ENCODE assay signal across 21 cellular contexts in genomic region chr4:116099596-116099995, GRCh38.
DNase-seq lines count a peak whose midpoint lies in the region; ATAC-seq, FAIRE-seq and TF ChIP-seq lines count a peak whose summit lies in the region.
"Had no signal": no experiment of that assay in that cellular context is flagged by ENCODE, and none has a peak within 500 bp of the region (broad histone marks: within the 10 kb centered on the region; RNA-seq: fewer than 3 reads in every experiment).

No MANE protein-coding gene starts in this region.

- H2BK20ac ChIP-seq in H9 (ENCODE audit: low read depth, low read length, poor library complexity, severe bottlenecking), result no peak overlapping the region

- H3K4me2 ChIP-seq in mesenchymal stem cell (ENCODE audit: low read length, poor library complexity, severe bottlenecking) (no peak overlapping the region), H9 (ENCODE audit: insufficient read depth, insufficient read length, low read length) (no peak overlapping the region)

- H2BK5ac ChIP-seq in mesenchymal stem cell (ENCODE audit: low read depth, low read length, poor library complexity, severe bottlenecking) (no peak overlapping the region), H9 (ENCODE audit: insufficient read length, low read length) (no peak overlapping the region)

- H2BK15ac ChIP-seq in mesenchymal stem cell (ENCODE audit: low read depth, poor library complexity, severe bottlenecking), result no peak overlapping the region
- no peak overlapping the region for H2BK15ac ChIP-seq in H9 (ENCODE audit: low read depth, low read length)

- H3K9me3 ChIP-seq in mesenchymal stem cell (ENCODE audit: control insufficient read depth, low read length), result peaks cover 24% of the 10 kb centered on the region
- H3K9me3 ChIP-seq in H9 (ENCODE audit: control insufficient read depth, low read depth, low read length), result peaks cover 6% of the 10 kb centered on the region
- H3K9me3 ChIP-seq: BE2C, Peyer's patch had no signal

- H3K4ac ChIP-seq in mesenchymal stem cell (ENCODE audit: low read depth in 1 of 2, low read length in 2 of 2) (no peak overlapping the region), H9 (ENCODE audit: low read depth, low read length) (no peak overlapping the region)

- FAIRE-seq in endometrium (lab: Jason Lieb, UNC), result peak; percentile 23
- FAIRE-seq: GM19239 had no signal

- no peak for TF ChIP-seq CTCF in H9 (conservative IDR thresholded peaks at IDR 0.05)

- H3K18ac ChIP-seq in mesenchymal stem cell (ENCODE audit: low read depth in 1 of 2, low read length in 2 of 2) (no peak overlapping the region), H9 (ENCODE audit: insufficient read length, low read depth, low read length) (no peak overlapping the region)

- ATAC-seq in activated CD4-positive, alpha-beta T cell treated with anti-CD3 and anti-CD28 coated beads for 36 hours, result no peak

- no peak overlapping the region for H3K56ac ChIP-seq in H9 (ENCODE audit: insufficient read length, low read depth, low read length)

- H3K9me3 Mint-ChIP-seq in H9, result peaks cover 30 to 32% of the 10 kb centered on the region in 2 experiments
- peaks cover 5% of the 10 kb centered on the region for H3K9me3 Mint-ChIP-seq in activated CD4-positive, alpha-beta T cell treated with anti-CD3 and anti-CD28 coated beads for 36 hours (ENCODE audit: low read depth)

- no peak overlapping the region for H3K4me3 Mint-ChIP-seq in H9
- H3K4me3 Mint-ChIP-seq in activated CD4-positive, alpha-beta T cell treated with anti-CD3 and anti-CD28 coated beads for 36 hours, result no peak overlapping the region
- H3K4me3 Mint-ChIP-seq: CD4-positive, CD25-positive, alpha-beta regulatory T cell had no signal

- intact Hi-C loops in activated CD4-positive, alpha-beta T cell treated with anti-CD3 and anti-CD28 coated beads for 36 hours (cut with DNase I, micrococcal nuclease), result no loop called here

- H3K27me3 ChIP-seq in mesenchymal stem cell (ENCODE audit: control insufficient read depth in 1 of 2, insufficient read depth in 1 of 2, low read length in 2 of 2), result no peaks in the 10 kb centered on the region
- no peaks in the 10 kb centered on the region for H3K27me3 ChIP-seq in H9 (ENCODE audit: insufficient read depth, low read length)
- H3K27me3 ChIP-seq: BE2C, Peyer's patch had no signal

- H3K9ac ChIP-seq in mesenchymal stem cell (ENCODE audit: low read length) (no peak overlapping the region), H9 (ENCODE audit: extremely low read depth, insufficient read length, low read length) (no peak overlapping the region)

- H3K4me1 ChIP-seq in mesenchymal stem cell (ENCODE audit: control insufficient read depth, insufficient read depth, low read depth, low read length) (no peaks in the 10 kb centered on the region), H9 (ENCODE audit: insufficient read depth, low read length) (no peaks in the 10 kb centered on the region)
- H3K4me1 ChIP-seq: BE2C, Peyer's patch had no signal

- H2AK5ac ChIP-seq in mesenchymal stem cell (ENCODE audit: low read length, severe bottlenecking), result no peak overlapping the region
- no peak overlapping the region for H2AK5ac ChIP-seq in H9 (ENCODE audit: insufficient read length, low read length)

- H2BK12ac ChIP-seq in mesenchymal stem cell (ENCODE audit: low read length in 2 of 2) (no peak overlapping the region), H9 (ENCODE audit: insufficient read length, low read depth, low read length) (no peak overlapping the region)

- CTCF ChIA-PET in activated CD4-positive, alpha-beta T cell treated with anti-CD3 and anti-CD28 coated beads for 36 hours (lab: Charles Lee), result no interaction called here

- no peak overlapping the region for H3K4me3 ChIP-seq in mesenchymal stem cell (ENCODE audit: insufficient read depth in 1 of 2, low read depth in 1 of 2, low read length in 2 of 2)
- H3K4me3 ChIP-seq: Peyer's patch, SK-N-MC had no signal

- no peaks in the 10 kb centered on the region for H3K79me2 ChIP-seq in H9 (ENCODE audit: insufficient read depth, low read length)

- H3K36me3 ChIP-seq in mesenchymal stem cell (ENCODE audit: control insufficient read depth in 1 of 2, insufficient read depth in 2 of 2, low read depth in 1 of 2, low read length in 2 of 2), result no peaks in the 10 kb centered on the region
- H3K36me3 ChIP-seq: BE2C, Peyer's patch had no signal

- no peaks in the 10 kb centered on the region for H4K20me1 ChIP-seq in H9 (ENCODE audit: control insufficient read depth, insufficient read depth, insufficient read length)

- H4K8ac ChIP-seq in mesenchymal stem cell (ENCODE audit: low read length), result no peak overlapping the region
- H4K8ac ChIP-seq in H9 (replicated peaks; ENCODE audit: insufficient read length, low read depth, low read length), result no peak overlapping the region

- no peak overlapping the region for H3K23ac ChIP-seq in mesenchymal stem cell (ENCODE audit: low read length in 2 of 2)
- H3K23ac ChIP-seq in H9 (ENCODE audit: insufficient read length, low read depth, low read length), result no peak overlapping the region

- no peaks in the 10 kb centered on the region; the same call in 1 of the 2 replicates for H3K27me3 Mint-ChIP-seq in H9 (ENCODE audit: low read depth)
- no peaks in the 10 kb centered on the region for H3K27me3 Mint-ChIP-seq in activated CD4-positive, alpha-beta T cell treated with anti-CD3 and anti-CD28 coated beads for 36 hours
- H3K27me3 Mint-ChIP-seq: CD4-positive, CD25-positive, alpha-beta regulatory T cell had no signal

- H3K4me1 Mint-ChIP-seq in H9, result peaks cover 6 to 11% of the 10 kb centered on the region in 2 experiments
- H3K4me1 Mint-ChIP-seq in activated CD4-positive, alpha-beta T cell treated with anti-CD3 and anti-CD28 coated beads for 36 hours, result no peaks in the 10 kb centered on the region
- H3K4me1 Mint-ChIP-seq: CD4-positive, CD25-positive, alpha-beta regulatory T cell had no signal

- H3K79me1 ChIP-seq in mesenchymal stem cell (replicated peaks; ENCODE audit: low read length, poor library complexity, severe bottlenecking) (no peaks in the 10 kb centered on the region), H9 (ENCODE audit: insufficient read depth, low read depth, low read length, poor library complexity, severe bottlenecking) (no peaks in the 10 kb centered on the region)

- no peak overlapping the region for H3T11ph ChIP-seq in H9 (ENCODE audit: low read length)

- H4K5ac ChIP-seq in H9 (ENCODE audit: insufficient read length, low read depth, low read length), result no peak overlapping the region

- no peak overlapping the region for H2BK120ac ChIP-seq in mesenchymal stem cell (ENCODE audit: low read depth, low read length)
- H2BK120ac ChIP-seq in H9 (ENCODE audit: low read depth, low read length, poor library complexity, severe bottlenecking), result no peak overlapping the region

- no peak overlapping the region for H3K27ac Mint-ChIP-seq in H9
- no peak overlapping the region for H3K27ac Mint-ChIP-seq in activated CD4-positive, alpha-beta T cell treated with anti-CD3 and anti-CD28 coated beads for 36 hours
- H3K27ac Mint-ChIP-seq: CD4-positive, CD25-positive, alpha-beta regulatory T cell had no signal

- POLR2A ChIA-PET in activated CD4-positive, alpha-beta T cell treated with anti-CD3 and anti-CD28 coated beads for 36 hours (lab: Charles Lee), result no interaction called here

- H2AFZ ChIP-seq in mesenchymal stem cell (ENCODE audit: low read depth, low read length), result no peak overlapping the region
- no peak overlapping the region for H2AFZ ChIP-seq in H9 (ENCODE audit: low read length)

- H3K36me3 Mint-ChIP-seq in H9 (ENCODE audit: insufficient read depth in 1 of 3, low read depth in 3 of 3), result peaks cover 24 to 32% (median 27%) of the 10 kb centered on the region in 3 experiments
- no peaks in the 10 kb centered on the region for H3K36me3 Mint-ChIP-seq in activated CD4-positive, alpha-beta T cell treated with anti-CD3 and anti-CD28 coated beads for 36 hours (ENCODE audit: low read depth)
- H3K36me3 Mint-ChIP-seq: CD4-positive, CD25-positive, alpha-beta regulatory T cell had no signal

- H3K23me2 ChIP-seq in H9 (ENCODE audit: insufficient read length, low read depth, low read length, poor library complexity, severe bottlenecking), result no peaks in the 10 kb centered on the region

- H4K91ac ChIP-seq in mesenchymal stem cell (ENCODE audit: low read length) (no peak overlapping the region), H9 (ENCODE audit: insufficient read length, low read depth, low read length) (no peak overlapping the region)

- no peak overlapping the region for H3K14ac ChIP-seq in mesenchymal stem cell (ENCODE audit: low read length in 2 of 2)
- no peak overlapping the region for H3K14ac ChIP-seq in H9 (ENCODE audit: insufficient read depth, low read length)

- DNase-seq in HPDE6-E6E7 (ENCODE audit: extremely low spot score) (peak; percentile 40), RKO (ENCODE audit: low spot score) (peak; percentile 55), mesenchymal stem cell (peak; percentile 24), H9 (no peak), NCI-H1694 (lab: John Stamatoyannopoulos, UW) (no peak)
- DNase-seq in activated CD4-positive, alpha-beta T cell treated with anti-CD3 and anti-CD28 coated beads for 36 hours, result no peak
- DNase-seq: BE2C; CD4-positive, CD25-positive, alpha-beta regulatory T cell; EL; GOT3; Kasumi-1; NCI-H1092; NCI-H1436; NCI-H1930; NCI-H510A; NCI-H774; Peyer's patch; SHP77 had no signal

- no peak overlapping the region for H3K27ac ChIP-seq in mesenchymal stem cell (ENCODE audit: low read length, poor library complexity, severe bottlenecking)
- no peak overlapping the region for H3K27ac ChIP-seq in H9 (ENCODE audit: insufficient read length, low read depth, low read length)
- H3K27ac ChIP-seq: Peyer's patch, SK-N-MC had no signal

Comparison
In these comparisons a context has a peak if more than half of its experiments do, and no peak if none do; other contexts are left out.
1. DNase-seq: peak in HPDE6-E6E7 (single experiment), RKO (single experiment) and mesenchymal stem cell (single experiment); none in H9 (single experiment), NCI-H1694 (single experiment) and activated CD4-positive, alpha-beta T cell treated with anti-CD3 and anti-CD28 coated beads for 36 hours (single experiment).